Comparison of ENCODE assay signal across 11 cellular contexts in genomic region chr22:48573766-48574165, GRCh38.
DNase-seq lines count a peak whose midpoint lies in the region; TF ChIP-seq lines count a peak whose summit lies in the region.
"Had no signal": no experiment of that assay in that cellular context is flagged by ENCODE, and none has a peak within 500 bp of the region (broad histone marks: within the 10 kb centered on the region; RNA-seq: fewer than 3 reads in every experiment).

No MANE protein-coding gene starts in this region.

- H3K27ac Mint-ChIP-seq in brain (no peak overlapping the region), glutamatergic neuron (ENCODE audit: unreplicated experiment) (no peak overlapping the region), nephron progenitor cell (no peak overlapping the region), type B pancreatic cell (no peak overlapping the region)
- H3K27ac Mint-ChIP-seq: HFFc6 had no signal

- H3K27me3 Mint-ChIP-seq in brain (peaks cover 4% of the 10 kb centered on the region), glutamatergic neuron (ENCODE audit: unreplicated experiment) (peaks cover 12% of the 10 kb centered on the region), nephron progenitor cell (ENCODE audit: low read depth, poor library complexity) (peaks cover 27% of the 10 kb centered on the region), type B pancreatic cell (peaks cover 28% of the 10 kb centered on the region)

- TF ChIP-seq CTCF in brain (conservative IDR thresholded peaks at IDR 0.05), result no peak
- no peak for TF ChIP-seq CTCF in glutamatergic neuron (IDR thresholded peaks at IDR 0.05; ENCODE audit: partially characterized antibody, unreplicated experiment)
- no peak for TF ChIP-seq CTCF in nephron progenitor cell (IDR thresholded peaks at IDR 0.05)
- no peak for TF ChIP-seq CTCF in type B pancreatic cell (conservative IDR thresholded peaks at IDR 0.05)

- H3K36me3 Mint-ChIP-seq in brain (peaks cover 22% of the 10 kb centered on the region), glutamatergic neuron (ENCODE audit: unreplicated experiment) (peaks cover 13% of the 10 kb centered on the region), nephron progenitor cell (ENCODE audit: low read depth) (peaks cover 17% of the 10 kb centered on the region), type B pancreatic cell (peaks cover 8% of the 10 kb centered on the region)

- H3K9me3 Mint-ChIP-seq in brain (peaks cover 20 to 37% (median 24%) of the 10 kb centered on the region in 5 experiments), glutamatergic neuron (ENCODE audit: unreplicated experiment) (peaks cover 19% of the 10 kb centered on the region), nephron progenitor cell (peaks cover 29% of the 10 kb centered on the region), type B pancreatic cell (peaks cover 6% of the 10 kb centered on the region)

- H3K4me1 Mint-ChIP-seq in brain (peaks cover 17% of the 10 kb centered on the region), glutamatergic neuron (ENCODE audit: low read depth, unreplicated experiment) (no peaks in the 10 kb centered on the region), nephron progenitor cell (peaks cover 9% of the 10 kb centered on the region), type B pancreatic cell (ENCODE audit: unreplicated experiment) (peaks cover 6% of the 10 kb centered on the region)

- H3K4me3 Mint-ChIP-seq in brain, result peak overlapping the region; percentile 30 to 82 (median 67)
- H3K4me3 Mint-ChIP-seq in glutamatergic neuron (ENCODE audit: unreplicated experiment), result no peak overlapping the region
- H3K4me3 Mint-ChIP-seq in nephron progenitor cell, result peak overlapping the region; percentile 55
- H3K4me3 Mint-ChIP-seq in type B pancreatic cell, result peak overlapping the region; percentile 41
- H3K4me3 Mint-ChIP-seq: HFFc6 had no signal

- DNase-seq in glutamatergic neuron, result peak; percentile 4
- DNase-seq in nephron progenitor cell, result no peak
- DNase-seq in type B pancreatic cell (ENCODE audit: extremely low spot score, unreplicated experiment), result no peak
- no peak for DNase-seq in activated CD4-positive, alpha-beta T cell treated with anti-CD3 and anti-CD28 coated beads, Interleukin-2, amount 50 U/mL, for 1 hour
- no peak for DNase-seq in DMS79 treated with DMSO at 0.1 percent for 48 hours (lab: John Stamatoyannopoulos, UW)
- DNase-seq: Caco-2; CD8-positive, alpha-beta memory T cell; DMS53; HCEC 1CT; HFFc6 had no signal
